In genomic region chr3:152376351-152377183, GRCh38 we compare ENCODE assay signal across 9 cellular contexts.
DNase-seq lines count a peak whose midpoint lies in the region; ATAC-seq and TF ChIP-seq lines count a peak whose summit lies in the region.
"Had no signal": no experiment of that assay in that cellular context is flagged by ENCODE, and none has a peak within 500 bp of the region (broad histone marks: within the 10 kb centered on the region; RNA-seq: fewer than 3 reads in every experiment).

No MANE protein-coding gene starts in this region.

- H3F3A ChIP-seq in neural progenitor cell (ENCODE audit: low read depth) = no peaks in the 10 kb centered on the region

- ATAC-seq in GM18498 (IDR thresholded peaks at IDR 0.05; ENCODE audit: unreplicated experiment) (peak; percentile 84), GM21723 (IDR thresholded peaks at IDR 0.05; ENCODE audit: unreplicated experiment) (peak; percentile 80), psoas muscle (peak in 2 of 4 donors; percentile 35), foreskin keratinocyte (no peak)
- peak; percentile 19 for ATAC-seq in central memory CD8-positive, alpha-beta T cell (replicated peaks; ENCODE audit: extremely low read depth, poor library complexity, severe bottlenecking)

- no peak overlapping the region for H3K4me2 ChIP-seq in neural progenitor cell

- H3K4me1 Mint-ChIP-seq in central memory CD8-positive, alpha-beta T cell = peaks cover 56% of the 10 kb centered on the region
- H3K4me1 Mint-ChIP-seq in neural progenitor cell = peaks cover 6% of the 10 kb centered on the region

- peak overlapping the region; percentile 54 for H3K27ac Mint-ChIP-seq in central memory CD8-positive, alpha-beta T cell (ENCODE audit: low read depth)
- H3K27ac Mint-ChIP-seq in neural progenitor cell = no peak overlapping the region

- WGBS in psoas muscle, 3 donors = 63 to 67% (median 64%) methylated on average over 9 of the region's 9 CpGs

- intact Hi-C loops in psoas muscle (cut with DNase I) = no loop called here

- no peak overlapping the region for H3K4me3 Mint-ChIP-seq in central memory CD8-positive, alpha-beta T cell
- no peak overlapping the region for H3K4me3 Mint-ChIP-seq in neural progenitor cell

- H3K27me3 ChIP-seq in psoas muscle (ENCODE audit: insufficient read depth in 3 of 3, low read length in 2 of 3) (no peaks in the 10 kb centered on the region), neural progenitor cell (no peaks in the 10 kb centered on the region), foreskin keratinocyte (no peaks in the 10 kb centered on the region)
- H3K27me3 ChIP-seq: SJSA1 had no signal

- peaks cover 88% of the 10 kb centered on the region for H3K4me1 ChIP-seq in psoas muscle
- H3K4me1 ChIP-seq in neural progenitor cell = peaks cover 24% of the 10 kb centered on the region
- peaks cover 12% of the 10 kb centered on the region for H3K4me1 ChIP-seq in foreskin keratinocyte

- peaks cover 0 to 7% of the 10 kb centered on the region in 2 donors for H3K36me3 ChIP-seq in psoas muscle (ENCODE audit: insufficient read depth in 1 of 2, low read depth in 1 of 2)
- H3K36me3 ChIP-seq in neural progenitor cell = no peaks in the 10 kb centered on the region

- H3K9me3 Mint-ChIP-seq in central memory CD8-positive, alpha-beta T cell = no peaks in the 10 kb centered on the region
- H3K9me3 Mint-ChIP-seq in neural progenitor cell = peaks cover 12% of the 10 kb centered on the region

- H3K9ac ChIP-seq in neural progenitor cell = no peak overlapping the region

- no peaks in the 10 kb centered on the region for H4K20me1 ChIP-seq in neural progenitor cell (ENCODE audit: low read depth)

- H2AFZ ChIP-seq in neural progenitor cell (replicated peaks) = no peak overlapping the region

- H3K4me3 ChIP-seq in psoas muscle = peak overlapping the region; percentile 35
- no peak overlapping the region for H3K4me3 ChIP-seq in neural progenitor cell
- H3K4me3 ChIP-seq: SJSA1 had no signal

- H3K9me3 ChIP-seq in psoas muscle (no peaks in the 10 kb centered on the region), neural progenitor cell (ENCODE audit: low read depth) (no peaks in the 10 kb centered on the region)
- H3K9me3 ChIP-seq: SJSA1 had no signal

- no peaks in the 10 kb centered on the region for H3K27me3 Mint-ChIP-seq in central memory CD8-positive, alpha-beta T cell
- no peaks in the 10 kb centered on the region for H3K27me3 Mint-ChIP-seq in neural progenitor cell (ENCODE audit: insufficient read depth, low read depth)

- H3K79me2 ChIP-seq in neural progenitor cell (ENCODE audit: low read depth) = no peaks in the 10 kb centered on the region

- DNase-seq in Kasumi-1 (lab: John Stamatoyannopoulos, UW) = peak; percentile 90 to 91
- no peak for DNase-seq in central memory CD8-positive, alpha-beta T cell (ENCODE audit: low spot score in 2 of 2)
- DNase-seq in psoas muscle = no peak
- DNase-seq in NK-92 treated with Interleukin-12 subunit alpha and Interleukin-12 subunit beta, amount 100 ng/mL, for 24 hours (lab: John Stamatoyannopoulos, UW) = no peak
- no peak for DNase-seq in neural progenitor cell (ENCODE audit: low spot score)
- no peak for DNase-seq in foreskin keratinocyte

- peaks cover 25% of the 10 kb centered on the region for H3K36me3 Mint-ChIP-seq in central memory CD8-positive, alpha-beta T cell (ENCODE audit: insufficient read depth)
- peaks cover 10% of the 10 kb centered on the region for H3K36me3 Mint-ChIP-seq in neural progenitor cell

- TF ChIP-seq CTCF in psoas muscle (IDR thresholded peaks at IDR 0.05) (no peak), neural progenitor cell (IDR thresholded peaks at IDR 0.05) (no peak), foreskin keratinocyte (conservative IDR thresholded peaks at IDR 0.05) (no peak)

- H3K27ac ChIP-seq in psoas muscle = peak overlapping the region; percentile 82
- no peak overlapping the region for H3K27ac ChIP-seq in neural progenitor cell
- no peak overlapping the region for H3K27ac ChIP-seq in foreskin keratinocyte
- H3K27ac ChIP-seq: SJSA1 had no signal

Comparison
In these comparisons a context has a peak if more than half of its experiments do, and no peak if none do; other contexts are left out.
1. DNase-seq: peak in Kasumi-1 (2 of 2); none in central memory CD8-positive, alpha-beta T cell (0 of 2), psoas muscle (0 of 2), NK-92 treated with Interleukin-12 subunit alpha and Interleukin-12 subunit beta, amount 100 ng/mL, for 24 hours (single experiment), neural progenitor cell (single experiment) and foreskin keratinocyte (0 of 2).